ENCODE assay signal across 1 cellular context in the genomic region with DNA sequence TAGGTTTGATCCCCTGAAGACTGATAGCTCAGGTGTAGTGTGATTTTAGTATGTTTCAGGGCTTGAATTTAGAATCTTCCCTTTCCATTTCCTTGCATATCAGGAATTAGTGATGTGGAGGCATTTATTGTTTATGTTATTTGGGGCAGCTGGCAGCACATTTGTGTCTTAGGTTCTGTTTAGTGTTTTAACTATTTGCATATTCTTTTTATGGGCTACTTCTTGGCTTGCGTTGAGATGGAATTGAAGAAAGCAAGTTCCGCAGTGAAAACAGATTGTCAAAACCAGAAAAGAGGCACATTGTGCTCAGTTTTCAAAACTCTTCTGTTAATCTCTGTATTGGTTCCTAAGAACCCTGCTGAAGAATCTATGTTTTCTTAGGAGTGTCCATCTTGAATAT.
TF ChIP-seq lines count a peak whose summit lies in the region.

No MANE protein-coding gene starts in this region.

TF ChIP-seq in IMR-90, 13 proteins besides CTCF, POLR2A, EP300 and RAD21 (continued from another document):
- TF ChIP-seq, protein P1, sequence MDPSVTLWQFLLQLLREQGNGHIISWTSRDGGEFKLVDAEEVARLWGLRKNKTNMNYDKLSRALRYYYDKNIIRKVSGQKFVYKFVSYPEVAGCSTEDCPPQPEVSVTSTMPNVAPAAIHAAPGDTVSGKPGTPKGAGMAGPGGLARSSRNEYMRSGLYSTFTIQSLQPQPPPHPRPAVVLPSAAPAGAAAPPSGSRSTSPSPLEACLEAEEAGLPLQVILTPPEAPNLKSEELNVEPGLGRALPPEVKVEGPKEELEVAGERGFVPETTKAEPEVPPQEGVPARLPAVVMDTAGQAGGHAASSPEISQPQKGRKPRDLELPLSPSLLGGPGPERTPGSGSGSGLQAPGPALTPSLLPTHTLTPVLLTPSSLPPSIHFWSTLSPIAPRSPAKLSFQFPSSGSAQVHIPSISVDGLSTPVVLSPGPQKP (IDR thresholded peaks at IDR 0.05; ENCODE audit: borderline replicate concordance, low read depth, low read length), result no peak
- TF ChIP-seq MAFK (IDR thresholded peaks at IDR 0.05; ENCODE audit: low read depth, low read length), result no peak
- no peak for TF ChIP-seq USF2 (IDR thresholded peaks at IDR 0.05; ENCODE audit: low read depth, low read length)
- TF ChIP-seq CHD1 (IDR thresholded peaks at IDR 0.05; ENCODE audit: low read depth, low read length), result no peak
- no peak for TF ChIP-seq NFE2L2 (IDR thresholded peaks at IDR 0.05; ENCODE audit: low read depth, low read length)
- no peak for TF ChIP-seq MXI1 (IDR thresholded peaks at IDR 0.05; ENCODE audit: borderline replicate concordance, low read depth, low read length)
- TF ChIP-seq MAZ (IDR thresholded peaks at IDR 0.05; ENCODE audit: borderline replicate concordance, low read depth, low read length), result no peak
- no peak for TF ChIP-seq CEBPB (IDR thresholded peaks at IDR 0.05; ENCODE audit: low read depth, low read length)
- TF ChIP-seq RFX5 (IDR thresholded peaks at IDR 0.05; ENCODE audit: low read depth, low read length), result no peak
- TF ChIP-seq BHLHE40 (IDR thresholded peaks at IDR 0.05; ENCODE audit: low read depth, low read length), result no peak
- no peak for TF ChIP-seq RCOR1 (IDR thresholded peaks at IDR 0.05; ENCODE audit: insufficient replicate concordance, low read length)
- no peak for TF ChIP-seq FOS (IDR thresholded peaks at IDR 0.05; ENCODE audit: low read depth, low read length)
